22 cellular contexts compared by ENCODE assay signal in the genomic region with DNA sequence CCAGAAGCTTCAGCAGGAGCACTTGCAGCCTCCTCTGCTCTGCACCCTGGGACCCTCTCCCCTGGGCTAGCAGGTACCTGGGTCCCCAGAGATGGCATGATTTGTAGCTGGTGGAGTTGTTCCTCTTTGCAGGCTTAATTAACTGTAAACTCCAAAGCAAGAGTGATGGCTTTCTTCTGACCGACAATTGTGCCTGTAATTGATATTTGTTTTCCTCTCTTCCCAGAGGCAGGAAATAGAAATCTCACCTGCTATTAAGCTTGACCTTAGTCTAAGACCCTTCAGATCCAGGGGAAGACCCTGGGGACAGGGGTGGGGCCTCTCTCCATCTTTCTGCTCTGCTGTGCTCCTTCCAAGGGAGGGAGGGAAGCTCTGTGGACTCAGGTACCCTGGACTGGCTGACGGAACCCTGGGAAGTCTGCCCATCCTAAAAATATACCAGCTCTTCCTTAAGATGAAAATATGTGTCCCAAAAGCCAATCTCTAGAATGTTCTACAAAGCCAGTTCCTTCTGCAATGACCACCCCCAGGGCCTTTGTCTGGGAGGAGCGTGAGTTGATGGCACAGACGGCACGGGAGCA.
DNase-seq lines count a peak whose midpoint lies in the region; ATAC-seq and TF ChIP-seq lines count a peak whose summit lies in the region.
"Had no signal": no experiment of that assay in that cellular context is flagged by ENCODE, and none has a peak within 500 bp of the region (broad histone marks: within the 10 kb centered on the region; RNA-seq: fewer than 3 reads in every experiment).

No MANE protein-coding gene starts in this region.

- no peak overlapping the region for H3K4me3 ChIP-seq in right atrium auricular region
- H3K4me3 ChIP-seq: GM12878, GM23248, HAP-1, K562, MG63, PC-9, SK-N-MC had no signal

- intact Hi-C loops in Right ventricle myocardium superior (cut with DNase I): no loop called here

- no peaks in the 10 kb centered on the region for H3K27me3 Mint-ChIP-seq in type B pancreatic cell

- H3K27ac ChIP-seq in right atrium auricular region: no peak overlapping the region
- H3K27ac ChIP-seq: GM23248, HL-60, PC-9, SK-N-MC had no signal

- TF ChIP-seq CTCF in right atrium auricular region (IDR thresholded peaks at IDR 0.05) (no peak), type B pancreatic cell (conservative IDR thresholded peaks at IDR 0.05) (no peak)

- H3K27me3 ChIP-seq in right atrium auricular region: no peaks in the 10 kb centered on the region
- H3K27me3 ChIP-seq: BE2C, MG63 had no signal

- H3K4me1 Mint-ChIP-seq in type B pancreatic cell (ENCODE audit: unreplicated experiment): peaks cover 38% of the 10 kb centered on the region

- ATAC-seq in Right ventricle myocardium superior (ENCODE audit: poor library complexity): peak; percentile 52
- no peak for ATAC-seq in HG03469 (IDR thresholded peaks at IDR 0.05; ENCODE audit: unreplicated experiment)
- ATAC-seq: GM12878, K562 had no signal

- DNase-seq in Right ventricle myocardium superior: no peak
- DNase-seq in right atrium auricular region (ENCODE audit: low spot score): no peak
- peak; percentile 77 for DNase-seq in NCI-H69 (lab: John Stamatoyannopoulos, UW)
- peak; percentile 90 for DNase-seq in left kidney (ENCODE audit: low read depth, low spot score)
- DNase-seq in type B pancreatic cell (ENCODE audit: extremely low spot score, unreplicated experiment): no peak
- no peak for DNase-seq in DMS53 treated with DMSO at 0.1 percent for 48 hours (lab: John Stamatoyannopoulos, UW; ENCODE audit: unreplicated experiment)
- DNase-seq: BE2C, DMS79 treated with DMSO at 0.1 percent for 48 hours, GM23248, MG63, NCI-H1436, NCI-H2029, NCI-H2171 treated with DMSO at 0.1 percent for 48 hours, NCI-H524 treated with DMSO at 0.1 percent for 48 hours, SHP77 treated with DMSO at 0.1 percent for 48 hours had no signal

- no peaks in the 10 kb centered on the region for H3K36me3 ChIP-seq in right atrium auricular region
- H3K36me3 ChIP-seq: BE2C, HAP-1, MG63 had no signal

- H3K4me1 ChIP-seq in right atrium auricular region: peaks cover 0 to 16% of the 10 kb centered on the region in 2 donors
- H3K4me1 ChIP-seq: BE2C had no signal

- H3K9me3 ChIP-seq in right atrium auricular region: peaks cover 0 to 15% of the 10 kb centered on the region in 2 donors
- H3K9me3 ChIP-seq: BE2C had no signal

- no peak overlapping the region for H3K4me3 Mint-ChIP-seq in type B pancreatic cell

- peaks cover 12% of the 10 kb centered on the region for H3K9me3 Mint-ChIP-seq in type B pancreatic cell

- no peaks in the 10 kb centered on the region for H3K36me3 Mint-ChIP-seq in type B pancreatic cell

- peak overlapping the region; percentile 9 for H3K27ac Mint-ChIP-seq in type B pancreatic cell

Comparison
In these comparisons a context has a peak if more than half of its experiments do, and no peak if none do; other contexts are left out.
1. DNase-seq: peak in NCI-H69 (single experiment) and left kidney (single experiment); none in Right ventricle myocardium superior (single experiment), right atrium auricular region (single experiment), type B pancreatic cell (single experiment) and DMS53 treated with DMSO at 0.1 percent for 48 hours (single experiment).